Comparison of ENCODE assay signal across 8 cellular contexts in the genomic region with DNA sequence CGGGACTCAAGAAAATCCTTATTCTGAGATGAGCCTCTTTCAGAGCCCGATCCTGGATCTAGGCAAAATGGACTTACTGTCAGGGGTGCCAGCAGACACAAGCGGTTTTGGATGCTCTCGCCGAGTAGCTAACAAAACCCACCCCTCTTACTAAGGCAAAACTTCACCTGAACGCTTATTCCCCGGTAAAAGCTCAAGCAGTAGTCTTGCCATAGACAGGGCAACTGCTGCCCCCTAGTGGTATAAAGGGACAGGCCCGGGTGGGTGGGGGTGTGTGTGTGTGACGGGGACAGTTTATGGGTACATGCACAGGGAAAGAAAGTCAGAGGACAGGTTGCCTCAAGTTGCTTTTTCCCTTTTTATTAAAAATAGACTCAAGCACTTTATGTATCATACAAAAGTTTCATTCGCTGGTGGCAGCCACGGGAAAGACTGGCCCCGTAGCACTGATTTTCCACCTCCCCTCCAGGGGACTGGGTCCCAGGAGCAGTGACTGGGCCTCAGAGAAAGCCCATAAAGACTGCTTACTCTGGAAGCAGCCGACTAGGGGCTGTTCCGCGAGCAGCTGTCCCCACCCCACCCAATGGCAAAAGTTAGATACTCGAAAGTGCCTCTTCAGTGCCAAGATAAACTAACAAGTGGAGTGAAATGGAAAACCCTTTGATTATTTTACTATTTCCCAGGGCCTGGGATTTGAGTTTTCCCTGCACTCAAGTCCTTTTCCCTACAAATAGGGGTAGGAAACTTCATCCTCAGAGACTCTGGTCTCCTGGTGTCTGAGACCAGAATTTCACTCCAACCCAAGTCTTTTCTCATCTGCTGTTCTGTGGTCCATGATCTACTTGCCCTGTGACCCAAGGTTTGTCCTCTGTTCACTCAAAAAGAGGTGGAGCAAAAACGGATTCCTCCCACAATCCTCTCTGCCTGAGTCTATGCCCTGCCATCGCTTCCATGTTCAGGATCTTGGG. TPM values are rescaled to one million over a fixed set of nuclear protein-coding genes. Genes with fewer than 3 reads are reported as not detected.
DNase-seq lines count a peak whose midpoint lies in the region; ATAC-seq lines count a peak whose summit lies in the region.

No MANE protein-coding gene starts in this region.

- intact Hi-C loops in activated CD4-positive, alpha-beta T cell treated with anti-CD3 and anti-CD28 coated beads, Interleukin-2, amount 10 ng/mL, durations not matched to agents 24 days and 14 days (cut with micrococcal nuclease), result loop anchor here (5.0 kb wide), 1 partner anchor 308 kb away; a partner anchor contains a TSS

- no peaks in the 10 kb centered on the region for H3K9me3 Mint-ChIP-seq in activated CD4-positive, alpha-beta T cell treated with anti-CD3 and anti-CD28 coated beads, Interleukin-2, amount 10 ng/mL, durations not matched to agents 24 days and 14 days

- H3K27ac Mint-ChIP-seq in activated CD4-positive, alpha-beta T cell treated with anti-CD3 and anti-CD28 coated beads, Interleukin-2, amount 10 ng/mL, durations not matched to agents 24 days and 14 days, result no peak overlapping the region

- H3K27me3 Mint-ChIP-seq in activated CD4-positive, alpha-beta T cell treated with anti-CD3 and anti-CD28 coated beads, Interleukin-2, amount 10 ng/mL, durations not matched to agents 24 days and 14 days, result peaks cover 40% of the 10 kb centered on the region

- H3K4me1 Mint-ChIP-seq in activated CD4-positive, alpha-beta T cell treated with anti-CD3 and anti-CD28 coated beads, Interleukin-2, amount 10 ng/mL, durations not matched to agents 24 days and 14 days, result peaks cover 48% of the 10 kb centered on the region

- H3K36me3 Mint-ChIP-seq in activated CD4-positive, alpha-beta T cell treated with anti-CD3 and anti-CD28 coated beads, Interleukin-2, amount 10 ng/mL, durations not matched to agents 24 days and 14 days (ENCODE audit: low read depth), result no peaks in the 10 kb centered on the region

- peak; percentile 61 for ATAC-seq in HG02938 (IDR thresholded peaks at IDR 0.05; ENCODE audit: unreplicated experiment)

- no peak overlapping the region for H3K4me3 Mint-ChIP-seq in activated CD4-positive, alpha-beta T cell treated with anti-CD3 and anti-CD28 coated beads, Interleukin-2, amount 10 ng/mL, durations not matched to agents 24 days and 14 days

- DNase-seq in NCI-H2107 treated with DMSO at 0.1 percent for 48 hours (lab: John Stamatoyannopoulos, UW; ENCODE audit: unreplicated experiment) (peak; percentile 35), NCI-H2107 (lab: John Stamatoyannopoulos, UW) (no peak), NCI-H345 treated with DMSO at 0.1 percent for 48 hours (lab: John Stamatoyannopoulos, UW; ENCODE audit: unreplicated experiment) (peak; percentile 50), dermis blood vessel endothelial cell (peak; percentile 85), medulla oblongata (ENCODE audit: extremely low spot score) (peak; percentile 88)
- peak; percentile 96 for DNase-seq in activated CD4-positive, alpha-beta T cell treated with anti-CD3 and anti-CD28 coated beads, Interleukin-2, amount 10 ng/mL, durations not matched to agents 24 days and 14 days
- peak; percentile 63 to 75 for DNase-seq in stimulated activated CD8-positive, alpha-beta memory T cell treated with anti-CD3 and anti-CD28 coated beads, Interleukin-15, amount 100 ng/mL, for 4 hours (ENCODE audit: low read depth in 2 of 2)

RNA-seq across cellular contexts. Expression of a gene that starts 4.7 kb away (rescaled TPM):
- total RNA-seq in activated CD4-positive, alpha-beta T cell treated with anti-CD3 and anti-CD28 coated beads, Interleukin-2, amount 10 ng/mL, durations not matched to agents 24 days and 14 days, result 0.40 and 0.47 TPM in 2 replicates
- 0.05 TPM in 1 of 2 replicates, not detected in the other for total RNA-seq in dermis blood vessel endothelial cell

RNA-seq across cellular contexts. Expression of a gene that starts 12.5 kb away (rescaled TPM):
- total RNA-seq in activated CD4-positive, alpha-beta T cell treated with anti-CD3 and anti-CD28 coated beads, Interleukin-2, amount 10 ng/mL, durations not matched to agents 24 days and 14 days, result 18.5 and 19.8 TPM in 2 replicates
- 24.6 and 26.5 TPM in 2 replicates for total RNA-seq in dermis blood vessel endothelial cell

RNA-seq across cellular contexts. Expression of a gene that starts 22.9 kb away (rescaled TPM):
- total RNA-seq in activated CD4-positive, alpha-beta T cell treated with anti-CD3 and anti-CD28 coated beads, Interleukin-2, amount 10 ng/mL, durations not matched to agents 24 days and 14 days, result 78.4 and 80.9 TPM in 2 replicates
- total RNA-seq in dermis blood vessel endothelial cell, result 34.0 and 55.9 TPM in 2 replicates

RNA-seq across cellular contexts. Expression of a gene that starts 47.5 kb away (rescaled TPM):
- 0.14 and 0.28 TPM in 2 replicates for total RNA-seq in activated CD4-positive, alpha-beta T cell treated with anti-CD3 and anti-CD28 coated beads, Interleukin-2, amount 10 ng/mL, durations not matched to agents 24 days and 14 days
- total RNA-seq in dermis blood vessel endothelial cell, result 0.19 and 0.85 TPM in 2 replicates
